Comparison of ENCODE assay signal across 25 cellular contexts in the genomic region with DNA sequence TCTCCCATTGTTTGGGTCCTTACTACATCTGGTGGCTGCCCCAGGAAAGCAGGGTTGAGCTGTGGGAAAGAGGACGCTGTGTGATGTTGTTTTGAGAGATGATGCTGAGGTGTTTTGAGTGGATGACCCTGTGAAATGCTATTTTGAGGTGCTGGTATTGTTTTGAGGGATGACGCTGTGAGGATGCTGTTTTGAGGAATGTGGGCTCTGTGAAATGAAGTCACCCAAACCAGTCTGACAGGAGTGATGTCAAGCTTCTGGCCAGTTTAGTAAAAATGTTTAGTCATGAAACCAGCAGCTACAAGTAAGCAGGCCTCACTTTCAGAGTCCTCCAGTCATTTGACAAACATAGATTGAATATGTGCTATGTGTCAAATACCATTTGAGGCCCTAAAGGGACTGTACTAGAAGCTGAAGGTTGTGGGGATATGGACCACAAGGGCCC. TPM values are rescaled to one million over a fixed set of nuclear protein-coding genes. Genes with fewer than 3 reads are reported as not detected.
DNase-seq lines count a peak whose midpoint lies in the region; ATAC-seq, FAIRE-seq and TF ChIP-seq lines count a peak whose summit lies in the region.
"Had no signal": no experiment of that assay in that cellular context is flagged by ENCODE, and none has a peak within 500 bp of the region (broad histone marks: within the 10 kb centered on the region; RNA-seq: fewer than 3 reads in every experiment).

No MANE protein-coding gene starts in this region.

- dilution Hi-C loops in IMR-90 (cut with HindIII; ENCODE audit: low sequenced_read_pairs, unreplicated experiment), result no loop called here

- H2AK9ac ChIP-seq in IMR-90 (replicated peaks; ENCODE audit: low read depth, low read length, poor library complexity), result no peak overlapping the region

- CTCF ChIA-PET in activated CD8-positive, alpha-beta memory T cell treated with anti-CD3 and anti-CD28 coated beads, Interleukin-2, amount 10 ng/mL, durations not matched to agents 7 days and 5 days (lab: Charles Lee), result interaction anchor here (0.9 to 7.6 kb wide), 9 partner anchors 14 to 284 kb away, joined by 3 to 44 read pairs (median 4); a partner anchor contains a TSS
- CTCF ChIA-PET in IMR-90 (lab: Yijun Ruan, JAX), result interaction anchor here (0.6 kb wide), 1 partner anchor 81 kb away, joined by 5 read pairs; no protein-coding TSS in a partner anchor

- H3K4me1 ChIP-seq in IMR-90 (ENCODE audit: control insufficient read depth, insufficient read depth, low read length), result peaks cover 12% of the 10 kb centered on the region
- H3K4me1 ChIP-seq in smooth muscle cell (ENCODE audit: low read depth), result no peaks in the 10 kb centered on the region
- H3K4me1 ChIP-seq: gastrocnemius medialis, sigmoid colon had no signal

- H2BK5ac ChIP-seq in IMR-90 (ENCODE audit: low read depth, low read length, poor library complexity, severe bottlenecking), result no peak overlapping the region

- H2BK15ac ChIP-seq in IMR-90 (ENCODE audit: low read depth, low read length), result no peak overlapping the region

- DNase-seq in activated CD8-positive, alpha-beta memory T cell treated with anti-CD3 and anti-CD28 coated beads, Interleukin-2, amount 10 ng/mL, durations not matched to agents 7 days and 5 days, result peak; percentile 67
- DNase-seq in activated CD8-positive, alpha-beta memory T cell treated with anti-CD3 and anti-CD28 coated beads, Interleukin-2, amount 50 U/mL, for 48 hours, result no peak
- DNase-seq in IMR-90 (peak; percentile 63), bronchial epithelial cell (ENCODE audit: low read depth) (peak; percentile 98), smooth muscle cell (lab: John Stamatoyannopoulos, UW; ENCODE audit: unreplicated experiment) (no peak), SK-N-DZ (ENCODE audit: low spot score) (no peak), NK-92 (lab: John Stamatoyannopoulos, UW; ENCODE audit: unreplicated experiment) (no peak), NCI-H526 treated with DMSO at 0.1 percent for 48 hours (lab: John Stamatoyannopoulos, UW) (no peak)
- DNase-seq: DMS 273 treated with DMSO at 0.1 percent for 48 hours; gastrocnemius medialis; GOT3; kidney glomerular epithelial cell; mesendoderm; NCI-H1105; NCI-H2081; NCI-H510A treated with DMSO at 0.1 percent for 48 hours; Right ventricle myocardium superior; sigmoid colon; stimulated activated CD4-positive, alpha-beta T cell treated with anti-CD3 and anti-CD28 coated beads, Interleukin-2, amount 100 ng/mL, for 24 hours; T-cell had no signal

- H3K14ac ChIP-seq in IMR-90 (replicated peaks; ENCODE audit: low read depth, low read length), result no peak overlapping the region

- peaks cover 40% of the 10 kb centered on the region for H3K4me1 Mint-ChIP-seq in activated CD8-positive, alpha-beta memory T cell treated with anti-CD3 and anti-CD28 coated beads, Interleukin-2, amount 10 ng/mL, durations not matched to agents 7 days and 5 days

- no peaks in the 10 kb centered on the region for H3K9me3 ChIP-seq in IMR-90 (ENCODE audit: control insufficient read depth, insufficient read depth, low read length)
- no peaks in the 10 kb centered on the region for H3K9me3 ChIP-seq in smooth muscle cell (replicated peaks; ENCODE audit: low read depth)
- H3K9me3 ChIP-seq: gastrocnemius medialis, sigmoid colon had no signal

- H4K8ac ChIP-seq in IMR-90 (ENCODE audit: low read depth in 2 of 2, low read length in 2 of 2), result peak overlapping the region in 1 of 2 experiments; percentile 8; a peak in 1 of 4 replicates

- H3K36me3 ChIP-seq in IMR-90 (ENCODE audit: control insufficient read depth, insufficient read depth, low read length), result no peaks in the 10 kb centered on the region
- H3K36me3 ChIP-seq in bronchial epithelial cell (ENCODE audit: control insufficient read depth, insufficient read depth, low read length), result no peaks in the 10 kb centered on the region
- H3K36me3 ChIP-seq in smooth muscle cell (ENCODE audit: low read depth), result no peaks in the 10 kb centered on the region
- H3K36me3 ChIP-seq: gastrocnemius medialis, sigmoid colon had no signal

- in situ Hi-C loops in IMR-90 (cut with MboI; ENCODE audit: low sequenced_read_pairs), result no loop called here

- no peak overlapping the region for H2BK20ac ChIP-seq in IMR-90 (ENCODE audit: low read depth, low read length)

- H3K27me3 ChIP-seq in IMR-90 (ENCODE audit: control insufficient read depth, insufficient read depth, low read length), result no peaks in the 10 kb centered on the region
- H3K27me3 ChIP-seq in bronchial epithelial cell (ENCODE audit: control insufficient read depth, insufficient read depth, low read length), result no peaks in the 10 kb centered on the region
- H3K27me3 ChIP-seq in smooth muscle cell (ENCODE audit: low read depth), result no peaks in the 10 kb centered on the region
- H3K27me3 ChIP-seq: sigmoid colon had no signal

- H3K9me3 Mint-ChIP-seq in activated CD8-positive, alpha-beta memory T cell treated with anti-CD3 and anti-CD28 coated beads, Interleukin-2, amount 10 ng/mL, durations not matched to agents 7 days and 5 days (ENCODE audit: low read depth), result peaks cover 9% of the 10 kb centered on the region

- TF ChIP-seq RAD21 in IMR-90 (IDR thresholded peaks at IDR 0.05; ENCODE audit: low read length), result no peak

- no peak overlapping the region for H3K4me3 Mint-ChIP-seq in activated CD8-positive, alpha-beta memory T cell treated with anti-CD3 and anti-CD28 coated beads, Interleukin-2, amount 10 ng/mL, durations not matched to agents 7 days and 5 days
- H3K4me3 Mint-ChIP-seq: activated naive CD8-positive, alpha-beta T cell; nephron; T-cell had no signal

- H3K23ac ChIP-seq in IMR-90 (ENCODE audit: low read depth, low read length), result no peak overlapping the region

- BruUV-seq in IMR-90 (replicated peaks; lab: Mats Ljungman, UMichigan), result no TSS peak

- H3K36me3 Mint-ChIP-seq in activated CD8-positive, alpha-beta memory T cell treated with anti-CD3 and anti-CD28 coated beads, Interleukin-2, amount 10 ng/mL, durations not matched to agents 7 days and 5 days, result peaks cover 38% of the 10 kb centered on the region
- H3K36me3 Mint-ChIP-seq: activated naive CD8-positive, alpha-beta T cell; T-cell had no signal

- no peak overlapping the region for H4K91ac ChIP-seq in IMR-90 (ENCODE audit: insufficient read depth, low read depth, low read length)

- H3F3A ChIP-seq in smooth muscle cell (ENCODE audit: low read depth), result peaks cover 9% of the 10 kb centered on the region

- H2AK5ac ChIP-seq in IMR-90 (ENCODE audit: low read depth, low read length), result peak overlapping the region; percentile 69

- no peak for TF ChIP-seq POLR2A in IMR-90 (IDR thresholded peaks at IDR 0.05; ENCODE audit: low read depth, low read length)

- H3K27me3 Mint-ChIP-seq in activated CD8-positive, alpha-beta memory T cell treated with anti-CD3 and anti-CD28 coated beads, Interleukin-2, amount 10 ng/mL, durations not matched to agents 7 days and 5 days, result peaks cover 5% of the 10 kb centered on the region

- H3K79me2 ChIP-seq in smooth muscle cell (ENCODE audit: low read depth), result no peaks in the 10 kb centered on the region

- H4K20me1 ChIP-seq in IMR-90 (ENCODE audit: insufficient read depth, low read length) (no peaks in the 10 kb centered on the region; the same call in 1 of the 2 replicates), smooth muscle cell (ENCODE audit: low read depth) (no peaks in the 10 kb centered on the region)

- peak; percentile 58 for FAIRE-seq in bronchial epithelial cell (lab: Jason Lieb, UNC)
- FAIRE-seq: colon, GM19239, HTR-8/SVneo had no signal

- POLR2A ChIA-PET in IMR-90 (lab: Charles Lee; ENCODE audit: unreplicated experiment), result no interaction called here

- H3K56ac ChIP-seq in IMR-90 (ENCODE audit: extremely low read depth, insufficient read depth, low read length), result no peak overlapping the region

- intact Hi-C loops in IMR-90 (cut with micrococcal nuclease), result no loop called here

- TF ChIP-seq CTCF in IMR-90 (conservative IDR thresholded peaks at IDR 0.05; ENCODE audit: low read depth, low read length) (no peak), bronchial epithelial cell (IDR thresholded peaks at IDR 0.05; ENCODE audit: insufficient read depth, low read length, severe bottlenecking) (no peak), smooth muscle cell (IDR thresholded peaks at IDR 0.05; ENCODE audit: borderline replicate concordance, insufficient read depth, poor library complexity, severe bottlenecking) (no peak)

- H3K4me2 ChIP-seq in IMR-90 (ENCODE audit: low read depth, low read length), result no peak overlapping the region
- H3K4me2 ChIP-seq in smooth muscle cell, result no peak overlapping the region

- ATAC-seq in activated CD8-positive, alpha-beta memory T cell treated with anti-CD3 and anti-CD28 coated beads, Interleukin-2, amount 10 ng/mL, durations not matched to agents 7 days and 5 days, result peak; percentile 61
- ATAC-seq in IMR-90 (ENCODE audit: low read depth), result no peak
- ATAC-seq: gastrocnemius medialis, T-cell had no signal

- no peak overlapping the region for H3K18ac ChIP-seq in IMR-90 (ENCODE audit: low read depth, low read length)

- peak overlapping the region; percentile 14 for H2AFZ ChIP-seq in IMR-90 (replicated peaks; ENCODE audit: low read length, poor library complexity)
- H2AFZ ChIP-seq in smooth muscle cell (ENCODE audit: low read depth), result no peak overlapping the region

- H3K27ac ChIP-seq in IMR-90 (ENCODE audit: insufficient read depth, low read length) (no peak overlapping the region), smooth muscle cell (ENCODE audit: low read depth) (peak overlapping the region; percentile 78)
- H3K27ac ChIP-seq: gastrocnemius medialis, sigmoid colon had no signal

- peak overlapping the region; percentile 80 for H3K27ac Mint-ChIP-seq in activated CD8-positive, alpha-beta memory T cell treated with anti-CD3 and anti-CD28 coated beads, Interleukin-2, amount 10 ng/mL, durations not matched to agents 7 days and 5 days
- H3K27ac Mint-ChIP-seq: activated naive CD8-positive, alpha-beta T cell; nephron; T-cell had no signal

- H3K4ac ChIP-seq in IMR-90 (ENCODE audit: low read depth, low read length), result no peak overlapping the region

- H3K9me1 ChIP-seq in IMR-90 (ENCODE audit: insufficient read depth, low read length), result peaks cover 4% of the 10 kb centered on the region

- H2BK120ac ChIP-seq in IMR-90 (ENCODE audit: low read depth, low read length), result 0 out of 2 replicates have a peak overlapping the region, but pooled peaks have one; percentile 15

- H3K4me3 ChIP-seq in IMR-90 (ENCODE audit: insufficient read depth, low read depth, low read length), result no peak overlapping the region
- no peak overlapping the region for H3K4me3 ChIP-seq in bronchial epithelial cell (ENCODE audit: low read depth, low read length)
- H3K4me3 ChIP-seq in smooth muscle cell, result no peak overlapping the region
- H3K4me3 ChIP-seq: gastrocnemius medialis, sigmoid colon had no signal

- H4K5ac ChIP-seq in IMR-90 (ENCODE audit: low read depth, low read length), result no peak overlapping the region

- no peaks in the 10 kb centered on the region for H3K79me1 ChIP-seq in IMR-90 (ENCODE audit: low read depth in 1 of 2, low read length in 2 of 2)

- no peak overlapping the region for H3K9ac ChIP-seq in IMR-90 (ENCODE audit: low read depth, low read length)
- H3K9ac ChIP-seq in smooth muscle cell (ENCODE audit: low read depth), result peak overlapping the region; percentile 43

- WGBS in IMR-90 (ENCODE audit: extremely low coverage in 2 of 2, insufficient read length in 1 of 2), 2 experiments, result 92% methylated on average over 1 of the region's 2 CpGs; no CpG with 5 or more reads in 1 of the 2 experiments
- 77% methylated on average over 2 of the region's 2 CpGs for WGBS in smooth muscle cell (ENCODE audit: low lambda C conversion rate)

RNA-seq across cellular contexts. Expression of a gene that starts 16.1 kb away (rescaled TPM):
- 100 to 1,000 TPM; 120 to 127 TPM for total RNA-seq in activated CD8-positive, alpha-beta memory T cell treated with anti-CD3 and anti-CD28 coated beads, Interleukin-2, amount 10 ng/mL, durations not matched to agents 7 days and 5 days
- total RNA-seq in IMR-90 (2012; rRNA removed) (35.6 and 38.4 TPM in 2 replicates), bronchial epithelial cell (43.7 and 48.5 TPM in 2 replicates), smooth muscle cell (42.0 and 54.1 TPM in 2 replicates)
- polyA plus RNA-seq in IMR-90 (2012; rRNA removed) (16.4 and 18.8 TPM in 2 replicates), smooth muscle cell (5.2 and 9.1 TPM in 2 replicates)
- 4.5 and 6.3 TPM in 2 replicates for polyA plus RNA-seq in IMR-90 (2012; cell fraction: cytosol; rRNA removed)
- 8.0 and 28.7 TPM in 2 replicates for polyA plus RNA-seq in IMR-90 (2012; cell fraction: nucleus; rRNA removed; ENCODE audit: low replicate concordance)
- 20.8 and 31.6 TPM in 2 replicates for polyA plus RNA-seq in SK-N-DZ (2014; cell fraction: cytosol; rRNA removed)
- polyA plus RNA-seq in SK-N-DZ (2014; cell fraction: nucleus; rRNA removed), result 16.8 and 32.0 TPM in 2 replicates

Comparison
In these comparisons a context has a peak if more than half of its experiments do, and no peak if none do; other contexts are left out.
1. DNase-seq: peak in activated CD8-positive, alpha-beta memory T cell treated with anti-CD3 and anti-CD28 coated beads, Interleukin-2, amount 10 ng/mL, durations not matched to agents 7 days and 5 days (single experiment), IMR-90 (single experiment) and bronchial epithelial cell (single experiment); none in activated CD8-positive, alpha-beta memory T cell treated with anti-CD3 and anti-CD28 coated beads, Interleukin-2, amount 50 U/mL, for 48 hours (single experiment), smooth muscle cell (single experiment), SK-N-DZ (single experiment), NK-92 (single experiment) and NCI-H526 treated with DMSO at 0.1 percent for 48 hours (single experiment).